ENCODE assay signal across 27 cellular contexts in the genomic region with DNA sequence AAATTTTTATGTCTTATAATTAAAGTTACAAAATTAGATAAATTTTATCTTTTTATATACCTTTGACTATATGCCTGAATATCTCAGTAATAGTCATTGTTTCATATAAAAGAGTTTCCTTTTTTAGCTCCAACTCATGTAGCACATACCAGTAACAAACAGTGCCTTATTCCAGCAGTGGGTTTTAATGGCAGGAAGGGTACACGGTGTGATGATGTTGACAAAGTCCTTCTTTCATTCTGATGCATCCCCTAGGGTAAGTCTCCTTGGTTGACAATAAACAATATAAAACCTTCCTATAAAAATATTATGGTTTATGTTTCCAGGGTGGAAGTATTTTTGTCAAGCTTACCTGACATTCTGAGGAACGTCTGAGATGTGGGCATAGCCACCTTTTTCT.
"Had no signal": no experiment of that assay in that cellular context is flagged by ENCODE, and none has a peak within 500 bp of the region (broad histone marks: within the 10 kb centered on the region; RNA-seq: fewer than 3 reads in every experiment).

No MANE protein-coding gene starts in this region.

- H3K27me3 Mint-ChIP-seq: stimulated activated memory B cell treated with anti-CD40 and anti-IgM and Interleukin-4, amounts not matched to agents 10 μg/mL and 1 μg/mL and 100 μg/mL, for 72 hours; stimulated activated naive CD8-positive, alpha-beta T cell treated with anti-CD3 and anti-CD28 coated beads, Interleukin-15, Interleukin-2, amounts not matched to agents 100 ng/mL and 50 ng/mL, for 24 hours; type B pancreatic cell had no signal

- H3K27ac ChIP-seq: stomach, suprapubic skin, testis, thoracic aorta, thyroid gland, tibial artery, tibial nerve, transverse colon, upper lobe of left lung, upper lobe of right lung, uterus, vagina had no signal

- H3K27me3 ChIP-seq: stomach, suprapubic skin, testis, thyroid gland, tibial artery, tibial nerve, transverse colon, upper lobe of left lung, upper lobe of right lung, uterus, vagina had no signal

- ATAC-seq: stimulated activated effector memory CD8-positive, alpha-beta T cell treated with anti-CD3 and anti-CD28 coated beads, Interleukin-12 subunit alpha, Interleukin-12 subunit beta, amount 100 ng/mL, for 72 hours; stimulated activated memory B cell treated with anti-CD40 and anti-IgM and Interleukin-4, amounts not matched to agents 10 μg/mL and 1 μg/mL and 100 μg/mL, for 72 hours; stimulated activated naive B cell treated with anti-CD40 and anti-IgM and Interleukin-4, amounts not matched to agents 10 μg/mL and 1 μg/mL and 100 μg/mL, for 72 hours; stimulated activated naive CD8-positive, alpha-beta T cell treated with anti-CD3 and anti-CD28 coated beads, Interleukin-15, amount 100 ng/mL, for 72 hours; stimulated activated naive CD8-positive, alpha-beta T cell treated with anti-CD3 and anti-CD28 coated beads, Interleukin-15, Interleukin-2, amounts not matched to agents 100 U/mL and 50 U/mL, for 24 hours; upper lobe of right lung had no signal

- H3K4me1 ChIP-seq: suprapubic skin, thyroid gland, tibial artery, transverse colon, upper lobe of left lung, upper lobe of right lung, uterus, vagina had no signal

- DNase-seq: stimulated activated CD4-positive, alpha-beta T cell treated with anti-CD3 and anti-CD28 coated beads, Interleukin-2, amount 100 ng/mL, for 48 hours; stimulated activated CD4-positive, alpha-beta T cell treated with anti-CD3 and anti-CD28 coated beads, Interleukin-4, amount 100 ng/mL, for 1 hour; stimulated activated CD4-positive, alpha-beta T cell treated with anti-CD3 and anti-CD28 coated beads, Interleukin-4, amount 100 ng/mL, for 24 hours; stimulated activated CD4-positive, alpha-beta T cell treated with anti-CD3 and anti-CD28 coated beads, Interleukin-4, amount 100 ng/mL, for 4 hours; stimulated activated CD8-positive, alpha-beta memory T cell treated with anti-CD3 and anti-CD28 coated beads, Interleukin-4, amount 100 ng/mL, for 48 hours; stimulated activated naive B cell treated with anti-CD40 and anti-IgM and Interleukin-4, amounts not matched to agents 10 μg/mL and 1 μg/mL and 100 μg/mL, for 72 hours; stimulated activated naive CD4-positive, alpha-beta T cell; stimulated activated naive CD4-positive, alpha-beta T cell treated with Interleukin-2 at 50 U/mL for 16 hours; stimulated activated naive CD8-positive, alpha-beta T cell treated with anti-CD3 and anti-CD28 coated beads, Interleukin-15, amount 100 ng/mL, for 72 hours; stimulated activated naive CD8-positive, alpha-beta T cell treated with anti-CD3 and anti-CD28 coated beads, Interleukin-15, Interleukin-2, amounts not matched to agents 100 U/mL and 50 U/mL, for 24 hours; stomach; substantia nigra; testis; thyroid gland; tibial artery; transverse colon; upper lobe of left lung; upper lobe of right lung; uterus had no signal

- H3K36me3 ChIP-seq: stomach, suprapubic skin, thoracic aorta, thyroid gland, tibial artery, transverse colon, upper lobe of left lung, upper lobe of right lung, uterus, vagina had no signal

- H3K27ac Mint-ChIP-seq: stimulated activated effector memory CD8-positive, alpha-beta T cell treated with anti-CD3 and anti-CD28 coated beads, Interleukin-12 subunit alpha, Interleukin-12 subunit beta, amount 100 ng/mL, for 72 hours; stimulated activated memory B cell treated with anti-CD40 and anti-IgM and Interleukin-4, amounts not matched to agents 10 μg/mL and 1 μg/mL and 100 μg/mL, for 72 hours; stimulated activated naive B cell treated with anti-CD40 and anti-IgM and Interleukin-4, amounts not matched to agents 10 μg/mL and 1 μg/mL and 100 μg/mL, for 72 hours; stimulated activated naive CD8-positive, alpha-beta T cell treated with anti-CD3 and anti-CD28 coated beads, Interleukin-15, amount 100 ng/mL, for 72 hours; stimulated activated naive CD8-positive, alpha-beta T cell treated with anti-CD3 and anti-CD28 coated beads, Interleukin-15, Interleukin-2, amounts not matched to agents 100 ng/mL and 50 ng/mL, for 24 hours; type B pancreatic cell had no signal

- H3K4me3 ChIP-seq: stomach, suprapubic skin, testis, thoracic aorta, thyroid gland, tibial artery, tibial nerve, transverse colon, upper lobe of left lung, upper lobe of right lung, uterus, vagina had no signal

- H3K4me3 Mint-ChIP-seq: stimulated activated effector memory CD8-positive, alpha-beta T cell treated with anti-CD3 and anti-CD28 coated beads, Interleukin-12 subunit alpha, Interleukin-12 subunit beta, amount 100 ng/mL, for 72 hours; stimulated activated memory B cell treated with anti-CD40 and anti-IgM and Interleukin-4, amounts not matched to agents 10 μg/mL and 1 μg/mL and 100 μg/mL, for 72 hours; stimulated activated naive B cell treated with anti-CD40 and anti-IgM and Interleukin-4, amounts not matched to agents 10 μg/mL and 1 μg/mL and 100 μg/mL, for 72 hours; stimulated activated naive CD8-positive, alpha-beta T cell treated with anti-CD3 and anti-CD28 coated beads, Interleukin-15, amount 100 ng/mL, for 72 hours; stimulated activated naive CD8-positive, alpha-beta T cell treated with anti-CD3 and anti-CD28 coated beads, Interleukin-15, Interleukin-2, amounts not matched to agents 100 ng/mL and 50 ng/mL, for 24 hours; type B pancreatic cell had no signal

- H3K4me1 Mint-ChIP-seq: stimulated activated effector memory CD8-positive, alpha-beta T cell treated with anti-CD3 and anti-CD28 coated beads, Interleukin-12 subunit alpha, Interleukin-12 subunit beta, amount 100 ng/mL, for 72 hours; stimulated activated memory B cell treated with anti-CD40 and anti-IgM and Interleukin-4, amounts not matched to agents 10 μg/mL and 1 μg/mL and 100 μg/mL, for 72 hours; stimulated activated naive B cell treated with anti-CD40 and anti-IgM and Interleukin-4, amounts not matched to agents 10 μg/mL and 1 μg/mL and 100 μg/mL, for 72 hours; stimulated activated naive CD8-positive, alpha-beta T cell treated with anti-CD3 and anti-CD28 coated beads, Interleukin-15, amount 100 ng/mL, for 72 hours had no signal

- H3K36me3 Mint-ChIP-seq: stimulated activated effector memory CD8-positive, alpha-beta T cell treated with anti-CD3 and anti-CD28 coated beads, Interleukin-12 subunit alpha, Interleukin-12 subunit beta, amount 100 ng/mL, for 72 hours; stimulated activated memory B cell treated with anti-CD40 and anti-IgM and Interleukin-4, amounts not matched to agents 10 μg/mL and 1 μg/mL and 100 μg/mL, for 72 hours; stimulated activated naive B cell treated with anti-CD40 and anti-IgM and Interleukin-4, amounts not matched to agents 10 μg/mL and 1 μg/mL and 100 μg/mL, for 72 hours had no signal

- H3K9me3 ChIP-seq: stomach, suprapubic skin, testis, thoracic aorta, thyroid gland, tibial artery, tibial nerve, transverse colon, upper lobe of left lung, upper lobe of right lung, uterus, vagina had no signal

- H3K9me3 Mint-ChIP-seq: stimulated activated effector memory CD8-positive, alpha-beta T cell treated with anti-CD3 and anti-CD28 coated beads, Interleukin-12 subunit alpha, Interleukin-12 subunit beta, amount 100 ng/mL, for 72 hours; stimulated activated memory B cell treated with anti-CD40 and anti-IgM and Interleukin-4, amounts not matched to agents 10 μg/mL and 1 μg/mL and 100 μg/mL, for 72 hours; stimulated activated naive B cell treated with anti-CD40 and anti-IgM and Interleukin-4, amounts not matched to agents 10 μg/mL and 1 μg/mL and 100 μg/mL, for 72 hours; stimulated activated naive CD8-positive, alpha-beta T cell treated with anti-CD3 and anti-CD28 coated beads, Interleukin-15, amount 100 ng/mL, for 72 hours; stimulated activated naive CD8-positive, alpha-beta T cell treated with anti-CD3 and anti-CD28 coated beads, Interleukin-15, Interleukin-2, amounts not matched to agents 100 ng/mL and 50 ng/mL, for 24 hours; type B pancreatic cell had no signal
